Comparison of ENCODE assay signal across 9 cellular contexts in the genomic region with DNA sequence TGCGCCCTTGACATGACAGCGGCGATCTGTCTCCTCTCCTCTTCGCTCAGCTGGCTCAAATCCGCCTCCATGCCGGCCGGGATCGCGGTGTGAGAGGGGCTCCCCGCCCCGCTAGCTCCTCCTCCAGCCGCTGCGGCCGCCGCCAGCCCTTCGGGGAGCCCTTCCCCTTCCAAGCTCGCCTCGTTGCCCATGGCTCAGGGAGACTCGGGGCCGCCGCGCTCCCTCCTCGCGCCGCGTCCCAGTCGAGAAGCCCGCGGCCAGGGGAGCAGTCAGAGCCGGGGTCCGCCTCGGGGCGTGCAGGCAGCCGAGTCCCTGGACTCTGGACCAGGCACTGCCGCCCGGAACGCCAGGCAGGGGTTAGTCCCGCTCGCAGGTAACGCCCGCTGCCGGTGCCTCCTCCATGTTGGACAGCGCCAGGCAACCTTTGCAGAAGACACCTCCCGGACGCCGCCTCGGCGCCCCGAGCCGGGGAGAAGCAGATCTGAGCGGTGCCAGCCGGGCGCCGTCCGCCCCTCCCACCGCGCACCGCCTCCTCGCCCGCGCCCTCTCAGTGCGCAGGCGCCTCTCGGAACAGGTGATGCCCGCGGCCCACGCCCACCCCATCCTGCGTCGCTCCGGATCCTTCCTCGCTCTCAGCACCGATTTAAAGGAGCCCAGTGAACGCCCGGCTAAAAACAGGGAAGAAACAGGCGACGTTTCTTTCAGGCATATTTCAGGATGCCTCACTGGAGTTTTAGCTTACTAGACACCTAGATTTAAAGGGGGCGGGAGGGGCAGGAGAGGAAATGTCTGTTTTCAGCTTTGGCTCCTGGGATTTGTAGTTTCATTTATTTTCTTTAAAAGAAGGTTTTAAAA. TPM values are rescaled to one million over a fixed set of nuclear protein-coding genes. Genes with fewer than 3 reads are reported as not detected.
A peak's percentile ranks its signal among the peaks of the same experiment; 100 is the strongest.
DNase-seq lines count a peak whose midpoint lies in the region; ATAC-seq, FAIRE-seq and TF ChIP-seq lines count a peak whose summit lies in the region.
"Had no signal": no experiment of that assay in that cellular context is flagged by ENCODE, and none has a peak within 500 bp of the region (broad histone marks: within the 10 kb centered on the region; RNA-seq: fewer than 3 reads in every experiment).

A gene with protein sequence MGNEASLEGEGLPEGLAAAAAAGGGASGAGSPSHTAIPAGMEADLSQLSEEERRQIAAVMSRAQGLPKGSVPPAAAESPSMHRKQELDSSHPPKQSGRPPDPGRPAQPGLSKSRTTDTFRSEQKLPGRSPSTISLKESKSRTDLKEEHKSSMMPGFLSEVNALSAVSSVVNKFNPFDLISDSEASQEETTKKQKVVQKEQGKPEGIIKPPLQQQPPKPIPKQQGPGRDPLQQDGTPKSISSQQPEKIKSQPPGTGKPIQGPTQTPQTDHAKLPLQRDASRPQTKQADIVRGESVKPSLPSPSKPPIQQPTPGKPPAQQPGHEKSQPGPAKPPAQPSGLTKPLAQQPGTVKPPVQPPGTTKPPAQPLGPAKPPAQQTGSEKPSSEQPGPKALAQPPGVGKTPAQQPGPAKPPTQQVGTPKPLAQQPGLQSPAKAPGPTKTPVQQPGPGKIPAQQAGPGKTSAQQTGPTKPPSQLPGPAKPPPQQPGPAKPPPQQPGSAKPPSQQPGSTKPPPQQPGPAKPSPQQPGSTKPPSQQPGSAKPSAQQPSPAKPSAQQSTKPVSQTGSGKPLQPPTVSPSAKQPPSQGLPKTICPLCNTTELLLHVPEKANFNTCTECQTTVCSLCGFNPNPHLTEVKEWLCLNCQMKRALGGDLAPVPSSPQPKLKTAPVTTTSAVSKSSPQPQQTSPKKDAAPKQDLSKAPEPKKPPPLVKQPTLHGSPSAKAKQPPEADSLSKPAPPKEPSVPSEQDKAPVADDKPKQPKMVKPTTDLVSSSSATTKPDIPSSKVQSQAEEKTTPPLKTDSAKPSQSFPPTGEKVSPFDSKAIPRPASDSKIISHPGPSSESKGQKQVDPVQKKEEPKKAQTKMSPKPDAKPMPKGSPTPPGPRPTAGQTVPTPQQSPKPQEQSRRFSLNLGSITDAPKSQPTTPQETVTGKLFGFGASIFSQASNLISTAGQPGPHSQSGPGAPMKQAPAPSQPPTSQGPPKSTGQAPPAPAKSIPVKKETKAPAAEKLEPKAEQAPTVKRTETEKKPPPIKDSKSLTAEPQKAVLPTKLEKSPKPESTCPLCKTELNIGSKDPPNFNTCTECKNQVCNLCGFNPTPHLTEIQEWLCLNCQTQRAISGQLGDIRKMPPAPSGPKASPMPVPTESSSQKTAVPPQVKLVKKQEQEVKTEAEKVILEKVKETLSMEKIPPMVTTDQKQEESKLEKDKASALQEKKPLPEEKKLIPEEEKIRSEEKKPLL (N-terminal part only) (minus strand): TSS at position 483 of the 855 bp plus-strand sequence. CDS start 292 bp downstream, at position 191.

- H3K36me3 ChIP-seq in ES-I3 (ENCODE audit: insufficient read depth, low read length) (no peaks in the 10 kb centered on the region), HEK293 (ENCODE audit: control insufficient read depth in 2 of 2, insufficient read depth in 1 of 2, low read length in 2 of 2) (no peaks in the 10 kb centered on the region), astrocyte (ENCODE audit: insufficient read depth, low read length) (no peaks in the 10 kb centered on the region)

- H3K4me3 Mint-ChIP-seq in astrocyte (ENCODE audit: unreplicated experiment) = peak within 1 kb of the TSS; percentile 85
- H3K4me3 Mint-ChIP-seq: natural killer cell had no signal

- peak within 1 kb of the TSS; percentile 89 for H3K4me2 ChIP-seq in astrocyte (ENCODE audit: low read length)

- peak; percentile 55 for DNase-seq in MV-4-11 (lab: John Stamatoyannopoulos, UW)
- peak; percentile 92 for DNase-seq in SK-N-DZ (ENCODE audit: low spot score)
- peak; percentile 56 for DNase-seq in astrocyte (ENCODE audit: low read depth)
- peak; percentile 49 to 72 for DNase-seq in hippocampal formation (lab: John Stamatoyannopoulos, UW)
- DNase-seq in retina = peak; percentile 97
- DNase-seq: natural killer cell had no signal

- no peak for ATAC-seq in HG03175 (IDR thresholded peaks at IDR 0.05; ENCODE audit: unreplicated experiment)

- no peaks in the 10 kb centered on the region for H3K9me3 Mint-ChIP-seq in astrocyte (ENCODE audit: unreplicated experiment)

- POLR2A ChIA-PET in HEK293 (lab: Yijun Ruan, JAX) = interaction anchor here (0.7 to 1.3 kb wide), 4 partner anchors 103 to 238 kb away, joined by 3 to 5 read pairs (median 3); no protein-coding TSS in a partner anchor

- peak within 1 kb of the TSS; percentile 97 for H3K27ac ChIP-seq in HEK293 (ENCODE audit: extremely low read depth, low read depth, low read length)
- peak within 1 kb of the TSS; percentile 20 for H3K27ac ChIP-seq in astrocyte (ENCODE audit: low read depth, low read length)

- H3K27me3 ChIP-seq in astrocyte (ENCODE audit: insufficient read depth, low read length) = no peaks in the 10 kb centered on the region

- 0 out of 2 replicates have a peak, but pooled peaks cover 3% of the 10 kb centered on the region for H3K4me1 ChIP-seq in ES-I3 (ENCODE audit: insufficient read depth, low read length)
- peaks cover 3% of the 10 kb centered on the region; the same call in 1 of the 2 replicates for H3K4me1 ChIP-seq in HEK293 (ENCODE audit: control insufficient read depth, insufficient read depth, low read length)
- no peaks in the 10 kb centered on the region for H3K4me1 ChIP-seq in astrocyte (ENCODE audit: insufficient read depth, low read length)

- no peaks in the 10 kb centered on the region for H3K27me3 Mint-ChIP-seq in astrocyte (ENCODE audit: low read depth, unreplicated experiment)

- no peaks in the 10 kb centered on the region for H3K4me1 Mint-ChIP-seq in astrocyte (ENCODE audit: low read depth, unreplicated experiment)
- H3K4me1 Mint-ChIP-seq: natural killer cell had no signal

- H3K79me2 ChIP-seq in astrocyte (ENCODE audit: insufficient read depth, low read length) = no peaks in the 10 kb centered on the region

- peak within 1 kb of the TSS; percentile 94 for H2AFZ ChIP-seq in astrocyte (ENCODE audit: low read depth, low read length)

- no peaks in the 10 kb centered on the region for H3K36me3 Mint-ChIP-seq in astrocyte (ENCODE audit: low read depth, unreplicated experiment)
- H3K36me3 Mint-ChIP-seq: natural killer cell had no signal

- H3K9ac ChIP-seq in ES-I3 (ENCODE audit: low read depth, low read length) (peak within 1 kb of the TSS; percentile 93), astrocyte (ENCODE audit: low read length) (peak within 1 kb of the TSS; percentile 77)

- H4K20me1 ChIP-seq in astrocyte (ENCODE audit: insufficient read depth, low read length) = no peaks in the 10 kb centered on the region

- peak within 1 kb of the TSS; percentile 53 for H3K27ac Mint-ChIP-seq in astrocyte (ENCODE audit: unreplicated experiment)
- H3K27ac Mint-ChIP-seq: natural killer cell had no signal

- H3K4me3 ChIP-seq in HEK293 (ENCODE audit: low read depth, low read length) (peak within 1 kb of the TSS; percentile 97), astrocyte (ENCODE audit: insufficient read depth, low read depth, low read length) (peak within 1 kb of the TSS; percentile 71)

- CTCF ChIA-PET in HEK293 (lab: Yijun Ruan, JAX) = interaction anchor here (0.7 to 1.4 kb wide), 5 partner anchors 9 to 363 kb away, joined by 3 to 5 read pairs (median 3); no protein-coding TSS in a partner anchor

- H3K9me3 ChIP-seq in ES-I3 (ENCODE audit: control insufficient read depth, insufficient read depth, low read length) = no peaks in the 10 kb centered on the region
- no peaks in the 10 kb centered on the region for H3K9me3 ChIP-seq in HEK293 (ENCODE audit: control insufficient read depth, insufficient read depth, low read depth, low read length)
- no peaks in the 10 kb centered on the region for H3K9me3 ChIP-seq in astrocyte (ENCODE audit: insufficient read depth, low read depth, low read length)

- no peak for FAIRE-seq in astrocyte (lab: Jason Lieb, UNC)

- TF ChIP-seq CTCF in HEK293 (tag by site-specific recombination; IDR thresholded peaks at IDR 0.05) (0 out of 2 replicates have a peak, but pooled peaks have one; percentile 20), astrocyte (IDR thresholded peaks at IDR 0.05; ENCODE audit: insufficient read depth, low read depth, low read length) (no peak)

TF ChIP-seq in HEK293, 187 proteins besides CTCF, POLR2A, EP300 and RAD21 (continues in another document):
- TF ChIP-seq, protein P1, sequence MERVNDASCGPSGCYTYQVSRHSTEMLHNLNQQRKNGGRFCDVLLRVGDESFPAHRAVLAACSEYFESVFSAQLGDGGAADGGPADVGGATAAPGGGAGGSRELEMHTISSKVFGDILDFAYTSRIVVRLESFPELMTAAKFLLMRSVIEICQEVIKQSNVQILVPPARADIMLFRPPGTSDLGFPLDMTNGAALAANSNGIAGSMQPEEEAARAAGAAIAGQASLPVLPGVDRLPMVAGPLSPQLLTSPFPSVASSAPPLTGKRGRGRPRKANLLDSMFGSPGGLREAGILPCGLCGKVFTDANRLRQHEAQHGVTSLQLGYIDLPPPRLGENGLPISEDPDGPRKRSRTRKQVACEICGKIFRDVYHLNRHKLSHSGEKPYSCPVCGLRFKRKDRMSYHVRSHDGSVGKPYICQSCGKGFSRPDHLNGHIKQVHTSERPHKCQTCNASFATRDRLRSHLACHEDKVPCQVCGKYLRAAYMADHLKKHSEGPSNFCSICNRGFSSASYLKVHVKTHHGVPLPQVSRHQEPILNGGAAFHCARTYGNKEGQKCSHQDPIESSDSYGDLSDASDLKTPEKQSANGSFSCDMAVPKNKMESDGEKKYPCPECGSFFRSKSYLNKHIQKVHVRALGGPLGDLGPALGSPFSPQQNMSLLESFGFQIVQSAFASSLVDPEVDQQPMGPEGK (tag by site-specific recombination; IDR thresholded peaks at IDR 0.05) = peak; percentile 52; the same call in 1 of the 2 replicates

RNA-seq across cellular contexts. Expression of the gene that starts here (rescaled TPM):
- polyA plus RNA-seq in SK-N-DZ (2014; cell fraction: cytosol; rRNA removed) = 7.0 and 9.5 TPM in 2 replicates
- 6.4 and 10.5 TPM in 2 replicates for polyA plus RNA-seq in SK-N-DZ (2014; cell fraction: nucleus; rRNA removed)
- 3.0 and 3.1 TPM in 2 replicates for total RNA-seq in astrocyte
- total RNA-seq: natural killer cell had no signal
